ENCODE assay signal across 8 cellular contexts in genomic region chr9:120580591-120580896, GRCh38. TPM values are rescaled to one million over a fixed set of nuclear protein-coding genes. Genes with fewer than 3 reads are reported as not detected.
A peak's percentile ranks its signal among the peaks of the same experiment; 100 is the strongest.
DNase-seq lines count a peak whose midpoint lies in the region; ATAC-seq and TF ChIP-seq lines count a peak whose summit lies in the region.

No MANE protein-coding gene starts in this region.

- no peaks in the 10 kb centered on the region for H3K9me2 ChIP-seq in Karpas-422 (replicated peaks; ENCODE audit: insufficient read depth, low read length)

- H3K27ac ChIP-seq in Karpas-422 (ENCODE audit: low read length) (peak overlapping the region; percentile 56), neural progenitor cell (no peak overlapping the region)

- ATAC-seq in GM19023 (IDR thresholded peaks at IDR 0.05; ENCODE audit: unreplicated experiment) = no peak

- intact Hi-C loops in CD14-positive monocyte (cut with micrococcal nuclease) = no loop called here

- H3K4me1 Mint-ChIP-seq in CD14-positive monocyte = peaks cover 23% of the 10 kb centered on the region
- H3K4me1 Mint-ChIP-seq in chondrocyte (ENCODE audit: low read depth) = peaks cover 23% of the 10 kb centered on the region
- H3K4me1 Mint-ChIP-seq in neural progenitor cell = peaks cover 36% of the 10 kb centered on the region

- peaks cover 48% of the 10 kb centered on the region for H3K79me2 ChIP-seq in Karpas-422 (ENCODE audit: low read length)
- peaks cover 43% of the 10 kb centered on the region for H3K79me2 ChIP-seq in neural progenitor cell (ENCODE audit: low read depth)

- no peaks in the 10 kb centered on the region for H3F3A ChIP-seq in neural progenitor cell (ENCODE audit: low read depth)

- H3K4me1 ChIP-seq in Karpas-422 (ENCODE audit: low read length) = peaks cover 47% of the 10 kb centered on the region
- peaks cover 6% of the 10 kb centered on the region for H3K4me1 ChIP-seq in neural progenitor cell

- peak overlapping the region in 4 of 7 donors; percentile 18 to 96 (median 72) for H3K27ac Mint-ChIP-seq in CD14-positive monocyte
- H3K27ac Mint-ChIP-seq in chondrocyte (ENCODE audit: unreplicated experiment) = peak overlapping the region; percentile 79
- H3K27ac Mint-ChIP-seq in neural progenitor cell = peak overlapping the region; percentile 66

- H3K36me3 Mint-ChIP-seq in CD14-positive monocyte = peaks cover 13 to 16% of the 10 kb centered on the region in 2 donors
- no peaks in the 10 kb centered on the region for H3K36me3 Mint-ChIP-seq in chondrocyte (ENCODE audit: low read depth)
- peaks cover 12% of the 10 kb centered on the region for H3K36me3 Mint-ChIP-seq in neural progenitor cell

- TF ChIP-seq CTCF in CD14-positive monocyte (IDR thresholded peaks at IDR 0.05) = no peak
- TF ChIP-seq CTCF in chondrocyte (IDR thresholded peaks at IDR 0.05) = no peak
- TF ChIP-seq CTCF in neural progenitor cell (IDR thresholded peaks at IDR 0.05) = no peak

- H3K27me3 Mint-ChIP-seq in CD14-positive monocyte (ENCODE audit: low read depth in 3 of 3) (no peaks in the 10 kb centered on the region), chondrocyte (ENCODE audit: low read depth) (no peaks in the 10 kb centered on the region), neural progenitor cell (ENCODE audit: insufficient read depth, low read depth) (no peaks in the 10 kb centered on the region)

- H3K9me3 ChIP-seq in Karpas-422 (ENCODE audit: low read length) = no peaks in the 10 kb centered on the region
- no peaks in the 10 kb centered on the region for H3K9me3 ChIP-seq in neural progenitor cell (ENCODE audit: low read depth)

- H4K20me1 ChIP-seq in Karpas-422 (ENCODE audit: insufficient read depth, low read depth, low read length) = no peaks in the 10 kb centered on the region
- peaks cover 4% of the 10 kb centered on the region for H4K20me1 ChIP-seq in neural progenitor cell (ENCODE audit: low read depth)

- H3K27me3 ChIP-seq in Karpas-422 (ENCODE audit: low read length) = no peaks in the 10 kb centered on the region
- H3K27me3 ChIP-seq in neural progenitor cell = no peaks in the 10 kb centered on the region

- no peaks in the 10 kb centered on the region; the same call in 1 of the 2 replicates for H3K36me3 ChIP-seq in Karpas-422 (ENCODE audit: insufficient read depth, low read length)
- H3K36me3 ChIP-seq in neural progenitor cell = no peaks in the 10 kb centered on the region

- H3K9me3 Mint-ChIP-seq in CD14-positive monocyte (peaks cover 0 to 3% (median 0%) of the 10 kb centered on the region in 7 donors), chondrocyte (ENCODE audit: low read depth) (no peaks in the 10 kb centered on the region), neural progenitor cell (no peaks in the 10 kb centered on the region)

- H3K9ac ChIP-seq in Karpas-422 (ENCODE audit: low read length) (peak overlapping the region; percentile 54), neural progenitor cell (no peak overlapping the region)

- H2AFZ ChIP-seq in Karpas-422 (ENCODE audit: low read length) = peak overlapping the region; percentile 92
- H2AFZ ChIP-seq in neural progenitor cell (replicated peaks) = peak overlapping the region; percentile 66

- peak overlapping the region; percentile 53; the same call in 1 of the 2 replicates for H3K4me3 ChIP-seq in Karpas-422 (ENCODE audit: low read length)
- H3K4me3 ChIP-seq in neural progenitor cell = no peak overlapping the region

- no peak for DNase-seq in CD14-positive monocyte (ENCODE audit: low spot score)
- no peak for DNase-seq in Karpas-422
- DNase-seq in chondrocyte (ENCODE audit: low spot score) = no peak
- no peak for DNase-seq in neural progenitor cell (ENCODE audit: low spot score)
- DNase-seq in NCI-H2081 treated with DMSO at 0.1 percent for 48 hours (lab: John Stamatoyannopoulos, UW) = no peak
- no peak for DNase-seq in nucleus accumbens (lab: John Stamatoyannopoulos, UW)
- no peak for DNase-seq in OCI-M2 (lab: John Stamatoyannopoulos, UW; ENCODE audit: unreplicated experiment)

- peak overlapping the region in 1 of 2 donors; percentile 91 for H3K4me3 Mint-ChIP-seq in CD14-positive monocyte
- H3K4me3 Mint-ChIP-seq in chondrocyte (ENCODE audit: unreplicated experiment) = peak overlapping the region; percentile 96
- peak overlapping the region; percentile 98 for H3K4me3 Mint-ChIP-seq in neural progenitor cell

- H3K4me2 ChIP-seq in Karpas-422 (ENCODE audit: low read depth, low read length, poor library complexity, severe bottlenecking) (peak overlapping the region; percentile 63), neural progenitor cell (no peak overlapping the region)

RNA-seq across cellular contexts. Expression of gene CDK5RAP2, which starts 0.6 kb away (rescaled TPM):
- 1 to 10 TPM; 2.0 to 6.1 TPM for polyA plus RNA-seq in CD14-positive monocyte
- total RNA-seq in Karpas-422 (2014; rRNA removed; shearing (Covaris generic); ENCODE audit: low replicate concordance) = 48.4 and 68.8 TPM in 2 replicates
- 36.3 to 70.4 TPM (median 40.4 TPM) in 3 replicates for total RNA-seq in chondrocyte
- 62.5 and 72.6 TPM in 2 replicates for total RNA-seq in neural progenitor cell (ENCODE audit: low replicate concordance)
